ENCODE assay signal across 14 cellular contexts in genomic region chr18:75016025-75016717, GRCh38.
A peak's percentile ranks its signal among the peaks of the same experiment; 100 is the strongest.
DNase-seq lines count a peak whose midpoint lies in the region; ATAC-seq lines count a peak whose summit lies in the region.
"Had no signal": no experiment of that assay in that cellular context is flagged by ENCODE, and none has a peak within 500 bp of the region (broad histone marks: within the 10 kb centered on the region; RNA-seq: fewer than 3 reads in every experiment).

No MANE protein-coding gene starts in this region.

- no peaks in the 10 kb centered on the region for H3K27me3 Mint-ChIP-seq in stimulated activated memory B cell treated with anti-CD40 and anti-IgM and Interleukin-4, amounts not matched to agents 10 μg/mL and 1 μg/mL and 100 μg/mL, for 72 hours
- H3K27me3 Mint-ChIP-seq: activated CD4-positive, alpha-beta T cell treated with anti-CD3 and anti-CD28 coated beads for 36 hours had no signal

- ATAC-seq in GM19035 (IDR thresholded peaks at IDR 0.05; ENCODE audit: unreplicated experiment) (peak; percentile 87), GM21737 (IDR thresholded peaks at IDR 0.05; ENCODE audit: unreplicated experiment) (peak; percentile 92), HG03103 (IDR thresholded peaks at IDR 0.05; ENCODE audit: low read depth, unreplicated experiment) (peak; percentile 88)
- peak; percentile 85 for ATAC-seq in stimulated activated memory B cell treated with anti-CD40 and anti-IgM and Interleukin-4, amounts not matched to agents 10 μg/mL and 1 μg/mL and 100 μg/mL, for 72 hours
- ATAC-seq: activated CD4-positive, alpha-beta T cell treated with anti-CD3 and anti-CD28 coated beads for 36 hours; CD8-positive, alpha-beta T cell; mucosa of descending colon had no signal

- peaks cover 6% of the 10 kb centered on the region for H3K36me3 Mint-ChIP-seq in stimulated activated memory B cell treated with anti-CD40 and anti-IgM and Interleukin-4, amounts not matched to agents 10 μg/mL and 1 μg/mL and 100 μg/mL, for 72 hours
- H3K36me3 Mint-ChIP-seq: CD8-positive, alpha-beta T cell had no signal

- peak overlapping the region; percentile 40 for H3K27ac Mint-ChIP-seq in stimulated activated memory B cell treated with anti-CD40 and anti-IgM and Interleukin-4, amounts not matched to agents 10 μg/mL and 1 μg/mL and 100 μg/mL, for 72 hours
- H3K27ac Mint-ChIP-seq: activated CD4-positive, alpha-beta T cell treated with anti-CD3 and anti-CD28 coated beads for 36 hours; CD8-positive, alpha-beta T cell had no signal

- H3K4me1 Mint-ChIP-seq in stimulated activated memory B cell treated with anti-CD40 and anti-IgM and Interleukin-4, amounts not matched to agents 10 μg/mL and 1 μg/mL and 100 μg/mL, for 72 hours: peaks cover 19% of the 10 kb centered on the region

- DNase-seq in activated CD4-positive, alpha-beta T cell treated with anti-CD3 and anti-CD28 coated beads for 48 hours: no peak
- no peak for DNase-seq in HT-29 (ENCODE audit: low spot score)
- no peak for DNase-seq in inferior parietal cortex (ENCODE audit: extremely low spot score)
- DNase-seq in iPS-NIHi11 (ENCODE audit: low spot score): no peak
- DNase-seq: activated CD4-positive, alpha-beta T cell treated with anti-CD3 and anti-CD28 coated beads for 36 hours; activated effector memory CD4-positive, alpha-beta T cell treated with Interleukin-2 at 50 U/mL for 16 hours; CD8-positive, alpha-beta T cell; mucosa of descending colon; MV-4-11; NCI-H82 had no signal

- no peak overlapping the region for H3K4me3 Mint-ChIP-seq in stimulated activated memory B cell treated with anti-CD40 and anti-IgM and Interleukin-4, amounts not matched to agents 10 μg/mL and 1 μg/mL and 100 μg/mL, for 72 hours
- H3K4me3 Mint-ChIP-seq: activated CD4-positive, alpha-beta T cell treated with anti-CD3 and anti-CD28 coated beads for 36 hours; CD8-positive, alpha-beta T cell had no signal

- no peaks in the 10 kb centered on the region for H3K9me3 Mint-ChIP-seq in stimulated activated memory B cell treated with anti-CD40 and anti-IgM and Interleukin-4, amounts not matched to agents 10 μg/mL and 1 μg/mL and 100 μg/mL, for 72 hours
- H3K9me3 Mint-ChIP-seq: CD8-positive, alpha-beta T cell had no signal
